In the genomic region with DNA sequence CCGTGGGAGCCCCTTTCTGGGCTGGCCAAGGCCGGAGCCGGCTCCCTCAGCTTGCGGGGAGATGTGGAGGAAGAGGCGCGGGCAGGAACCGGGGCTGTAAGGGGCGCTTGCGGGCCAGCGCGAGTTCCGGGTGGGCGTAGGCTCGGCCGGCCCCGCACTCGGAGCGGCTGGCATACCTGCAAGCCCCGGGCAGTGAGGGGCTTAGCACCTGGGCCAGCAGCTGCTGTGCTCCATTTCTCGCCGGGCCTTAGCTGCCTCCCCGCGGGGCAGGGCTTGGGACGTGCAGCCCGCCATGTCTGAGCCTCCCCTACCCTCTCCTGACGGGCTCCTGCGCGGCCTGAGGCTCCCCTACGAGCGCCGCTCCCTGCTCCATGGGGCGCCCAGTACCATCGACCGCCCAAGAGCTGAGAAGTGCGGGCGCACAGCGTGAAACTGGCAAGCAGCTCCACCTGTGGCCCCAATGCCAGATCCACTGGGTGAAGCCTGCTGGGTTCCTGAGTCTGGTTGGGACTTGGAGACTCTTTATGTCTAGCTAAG, we compare ENCODE assay signal across 18 cellular contexts.
A peak's percentile ranks its signal among the peaks of the same experiment; 100 is the strongest.
DNase-seq lines count a peak whose midpoint lies in the region; ATAC-seq and TF ChIP-seq lines count a peak whose summit lies in the region.
"Had no signal": no experiment of that assay in that cellular context is flagged by ENCODE, and none has a peak within 500 bp of the region (broad histone marks: within the 10 kb centered on the region; RNA-seq: fewer than 3 reads in every experiment).

No MANE protein-coding gene starts in this region.

- no peak overlapping the region for H3K27ac ChIP-seq in CD4-positive, alpha-beta memory T cell (ENCODE audit: low read depth, low read length)
- H3K27ac ChIP-seq: psoas muscle had no signal

- intact Hi-C loops in CD4-positive, alpha-beta memory T cell (cut with micrococcal nuclease) = loop anchor here (1.0 kb wide), 2 partner anchors 17 to 47 kb away; no protein-coding TSS in a partner anchor
- intact Hi-C loops in activated T-helper 2 cell treated with anti-CD3 and anti-CD28 coated beads, Interferon-gamma antibody, Interleukin-2, Interleukin-4, amounts not matched to agents 10 μg/mL and 5 μg/mL and 100 μg/mL, durations not matched to agents 14 hours and 24 hours and 36 hours (cut with micrococcal nuclease) = loop anchor here (1.0 kb wide), 1 partner anchor 82 kb away; a partner anchor contains a TSS

- peaks cover 10 to 26% (median 19%) of the 10 kb centered on the region in 4 donors for H3K4me1 Mint-ChIP-seq in CD4-positive, alpha-beta memory T cell
- H3K4me1 Mint-ChIP-seq in activated T-helper 2 cell treated with anti-CD3 and anti-CD28 coated beads, Interferon-gamma antibody, Interleukin-2, Interleukin-4, amounts not matched to agents 10 μg/mL and 5 μg/mL and 100 μg/mL, durations not matched to agents 14 hours and 24 hours and 36 hours (ENCODE audit: low read depth) = peaks cover 21% of the 10 kb centered on the region
- peaks cover 7 to 25% (median 18%) of the 10 kb centered on the region in 4 donors for H3K4me1 Mint-ChIP-seq in naive thymus-derived CD8-positive, alpha-beta T cell
- H3K4me1 Mint-ChIP-seq: brain had no signal

- peaks cover 16% of the 10 kb centered on the region for H3K4me1 ChIP-seq in CD4-positive, alpha-beta memory T cell (ENCODE audit: insufficient read depth, low read length)
- no peaks in the 10 kb centered on the region for H3K4me1 ChIP-seq in BE2C

- no peaks in the 10 kb centered on the region for H3K27me3 ChIP-seq in CD4-positive, alpha-beta memory T cell (ENCODE audit: insufficient read depth, low read length)
- peaks cover 2% of the 10 kb centered on the region; the same call in 1 of the 2 replicates for H3K27me3 ChIP-seq in BE2C
- H3K27me3 ChIP-seq: neutrophil had no signal

- DNase-seq in CD4-positive, alpha-beta memory T cell = no peak
- DNase-seq in GM12865 (ENCODE audit: low read depth) (no peak), BE2C (no peak), iPS-NIHi7 (ENCODE audit: extremely low spot score) (no peak)
- DNase-seq in activated T-helper 2 cell treated with anti-CD3 and anti-CD28 coated beads, Interferon-gamma antibody, Interleukin-2, Interleukin-4, amounts not matched to agents 10 μg/mL and 5 μg/mL and 100 μg/mL, durations not matched to agents 14 hours and 24 hours and 36 hours (ENCODE audit: low spot score) = no peak
- peak in 2 of 10 donors; percentile 2 to 3 for DNase-seq in naive thymus-derived CD8-positive, alpha-beta T cell
- DNase-seq: NCI-H1105; NCI-H2029 treated with DMSO at 0.1 percent for 48 hours; NCI-H446 treated with DMSO at 0.1 percent for 48 hours; NK-92 treated with Interleukin-12 subunit alpha and Interleukin-12 subunit beta, amount 100 ng/mL, for 24 hours; psoas muscle; SK-N-SH; trophoblast cell had no signal

- H3K4me3 ChIP-seq in CD4-positive, alpha-beta memory T cell (ENCODE audit: low read length in 2 of 2) = no peak overlapping the region
- H3K4me3 ChIP-seq in GM12865 (ENCODE audit: low read depth, low read length) (peak overlapping the region; percentile 54), BE2C (ENCODE audit: low read depth, low read length) (no peak overlapping the region)
- H3K4me3 ChIP-seq: psoas muscle had no signal

- H3K27me3 Mint-ChIP-seq in CD4-positive, alpha-beta memory T cell = peaks cover 0 to 1% of the 10 kb centered on the region in 2 donors
- H3K27me3 Mint-ChIP-seq in activated T-helper 2 cell treated with anti-CD3 and anti-CD28 coated beads, Interferon-gamma antibody, Interleukin-2, Interleukin-4, amounts not matched to agents 10 μg/mL and 5 μg/mL and 100 μg/mL, durations not matched to agents 14 hours and 24 hours and 36 hours (ENCODE audit: low read depth) = peaks cover 23% of the 10 kb centered on the region
- H3K27me3 Mint-ChIP-seq in naive thymus-derived CD8-positive, alpha-beta T cell = no peaks in the 10 kb centered on the region
- H3K27me3 Mint-ChIP-seq: brain had no signal

- peak overlapping the region in 7 of 8 donors; percentile 87 to 96 (median 95) for H3K4me3 Mint-ChIP-seq in CD4-positive, alpha-beta memory T cell
- H3K4me3 Mint-ChIP-seq in activated T-helper 2 cell treated with anti-CD3 and anti-CD28 coated beads, Interferon-gamma antibody, Interleukin-2, Interleukin-4, amounts not matched to agents 10 μg/mL and 5 μg/mL and 100 μg/mL, durations not matched to agents 14 hours and 24 hours and 36 hours (ENCODE audit: low read depth) = peak overlapping the region; percentile 81
- peak overlapping the region in 9 of 10 donors; percentile 83 to 95 (median 92) for H3K4me3 Mint-ChIP-seq in naive thymus-derived CD8-positive, alpha-beta T cell
- H3K4me3 Mint-ChIP-seq: brain, mesothelial cell of epicardium had no signal

- CTCF ChIA-PET in CD4-positive, alpha-beta memory T cell (lab: Charles Lee; ENCODE audit: partially characterized antibody) = interaction anchor here (0.7 to 4.4 kb wide), 15 partner anchors 10 to 212 kb away, joined by 3 to 60 read pairs (median 8); no protein-coding TSS in a partner anchor

- H3K9me3 Mint-ChIP-seq in CD4-positive, alpha-beta memory T cell = peaks cover 0 to 8% (median 3%) of the 10 kb centered on the region in 8 donors
- H3K9me3 Mint-ChIP-seq in activated T-helper 2 cell treated with anti-CD3 and anti-CD28 coated beads, Interferon-gamma antibody, Interleukin-2, Interleukin-4, amounts not matched to agents 10 μg/mL and 5 μg/mL and 100 μg/mL, durations not matched to agents 14 hours and 24 hours and 36 hours = peaks cover 22% of the 10 kb centered on the region
- peaks cover 0 to 10% (median 3%) of the 10 kb centered on the region in 9 donors for H3K9me3 Mint-ChIP-seq in naive thymus-derived CD8-positive, alpha-beta T cell

- H3K27ac Mint-ChIP-seq in CD4-positive, alpha-beta memory T cell = peak overlapping the region; percentile 88 to 98 (median 97)
- H3K27ac Mint-ChIP-seq in activated T-helper 2 cell treated with anti-CD3 and anti-CD28 coated beads, Interferon-gamma antibody, Interleukin-2, Interleukin-4, amounts not matched to agents 10 μg/mL and 5 μg/mL and 100 μg/mL, durations not matched to agents 14 hours and 24 hours and 36 hours = peak overlapping the region; percentile 97
- H3K27ac Mint-ChIP-seq in naive thymus-derived CD8-positive, alpha-beta T cell = peak overlapping the region; percentile 76 to 99 (median 98)
- H3K27ac Mint-ChIP-seq: brain, mesothelial cell of epicardium had no signal

- H3K36me3 ChIP-seq in CD4-positive, alpha-beta memory T cell (ENCODE audit: insufficient read depth, low read length) = no peaks in the 10 kb centered on the region
- no peaks in the 10 kb centered on the region for H3K36me3 ChIP-seq in BE2C
- H3K36me3 ChIP-seq: neutrophil had no signal

- H3K36me3 Mint-ChIP-seq in CD4-positive, alpha-beta memory T cell = peaks cover 0 to 4% of the 10 kb centered on the region in 2 donors
- peaks cover 7% of the 10 kb centered on the region for H3K36me3 Mint-ChIP-seq in activated T-helper 2 cell treated with anti-CD3 and anti-CD28 coated beads, Interferon-gamma antibody, Interleukin-2, Interleukin-4, amounts not matched to agents 10 μg/mL and 5 μg/mL and 100 μg/mL, durations not matched to agents 14 hours and 24 hours and 36 hours (ENCODE audit: low read depth)
- H3K36me3 Mint-ChIP-seq in naive thymus-derived CD8-positive, alpha-beta T cell = no peaks in the 10 kb centered on the region
- H3K36me3 Mint-ChIP-seq: brain, mesothelial cell of epicardium had no signal

- no peak for ATAC-seq in naive thymus-derived CD8-positive, alpha-beta T cell
- no peak for ATAC-seq in activated CD4-positive, CD25-positive, alpha-beta regulatory T cell treated with anti-CD3 and anti-CD28 coated beads, Interleukin-2, amount 50 U/mL, for 24 hours
- ATAC-seq: left lobe of liver had no signal

- H3K9me3 ChIP-seq in CD4-positive, alpha-beta memory T cell (ENCODE audit: control insufficient read depth in 1 of 2, low read length in 2 of 2) = no peaks in the 10 kb centered on the region
- H3K9me3 ChIP-seq in BE2C = no peaks in the 10 kb centered on the region
- H3K9me3 ChIP-seq: neutrophil, psoas muscle, SK-N-SH had no signal

- POLR2A ChIA-PET in CD4-positive, alpha-beta memory T cell (lab: Charles Lee; ENCODE audit: partially characterized antibody) = interaction anchor here (0.6 to 5.7 kb wide), 36 partner anchors 8 to 215 kb away, joined by 3 to 363 read pairs (median 7); a partner anchor contains a TSS
- POLR2A ChIA-PET in naive thymus-derived CD8-positive, alpha-beta T cell (lab: Charles Lee) = interaction anchor here (0.6 to 8.8 kb wide), 29 partner anchors 12 to 1276 kb away, joined by 3 to 311 read pairs (median 5); a partner anchor contains a TSS

- TF ChIP-seq CTCF in GM12865 (IDR thresholded peaks at IDR 0.05; ENCODE audit: insufficient read depth, low read depth, low read length, missing control alignments) = no peak
- no peak for TF ChIP-seq CTCF in BE2C (IDR thresholded peaks at IDR 0.05; ENCODE audit: low read depth, low read length)
